15 cellular contexts compared by ENCODE assay signal in the genomic region with DNA sequence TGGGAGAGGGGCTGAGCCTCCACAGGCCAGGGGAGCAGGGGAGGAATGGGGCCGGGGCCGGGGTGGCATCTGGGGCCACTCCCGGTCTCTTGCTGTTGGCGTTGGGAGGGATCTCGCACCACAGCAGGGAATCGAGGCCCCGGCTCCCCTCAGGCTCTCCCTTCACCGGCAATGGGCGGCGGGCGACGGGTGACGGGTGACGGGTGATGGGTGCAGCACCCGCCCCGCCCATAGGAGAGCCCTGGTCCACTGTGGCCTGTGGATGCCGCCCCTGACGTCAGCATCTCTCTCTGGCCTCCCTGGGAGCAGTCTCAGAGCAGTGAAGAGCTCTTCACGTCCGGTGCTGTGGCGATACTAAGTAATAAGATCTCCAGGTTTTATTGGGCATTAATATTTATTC.
DNase-seq lines count a peak whose midpoint lies in the region; ATAC-seq and TF ChIP-seq lines count a peak whose summit lies in the region.
"Had no signal": no experiment of that assay in that cellular context is flagged by ENCODE, and none has a peak within 500 bp of the region (broad histone marks: within the 10 kb centered on the region; RNA-seq: fewer than 3 reads in every experiment).

No MANE protein-coding gene starts in this region.

- peaks cover 13% of the 10 kb centered on the region for H3K36me3 ChIP-seq in right atrium auricular region

- H3K27ac ChIP-seq in right atrium auricular region (peak overlapping the region; percentile 65 to 79), coronary artery (peak overlapping the region; percentile 64 to 94)
- H3K27ac ChIP-seq: C4-2B had no signal

- ATAC-seq in sciatic nerve = peak; percentile 47
- ATAC-seq in HG02571 (IDR thresholded peaks at IDR 0.05; ENCODE audit: unreplicated experiment) = no peak
- ATAC-seq: HepG2 had no signal

- peaks cover 0 to 49% of the 10 kb centered on the region in 2 donors for H3K4me1 ChIP-seq in right atrium auricular region

- no peaks in the 10 kb centered on the region for H3K27me3 ChIP-seq in right atrium auricular region

- no peak overlapping the region for H3K4me3 ChIP-seq in right atrium auricular region
- peak overlapping the region; percentile 32 for H3K4me3 ChIP-seq in coronary artery

- DNase-seq in right atrium auricular region (ENCODE audit: low spot score) (no peak), cardiac septum (ENCODE audit: low spot score) (no peak), coronary artery (ENCODE audit: low spot score) (no peak), sciatic nerve (ENCODE audit: low spot score) (no peak), NCI-H2029 treated with DMSO at 0.1 percent for 48 hours (lab: John Stamatoyannopoulos, UW) (no peak), dedifferentiated amniotic fluid mesenchymal stem cell (ENCODE audit: extremely low spot score) (no peak)
- DNase-seq: DMS 273 treated with DMSO at 0.1 percent for 48 hours, GOT3, KG1, NCI-H146, NCI-H226, NCI-H526 treated with DMSO at 0.1 percent for 48 hours had no signal

- intact Hi-C loops in cardiac septum (cut with DNase I) (no loop called here), sciatic nerve (cut with DNase I) (loop anchor here (5.0 kb wide), 1 partner anchor 1300 kb away; no protein-coding TSS in a partner anchor)

- H3K9me3 ChIP-seq in right atrium auricular region = peaks cover 7 to 19% of the 10 kb centered on the region in 2 donors

- no peak for TF ChIP-seq CTCF in right atrium auricular region (IDR thresholded peaks at IDR 0.05)
- TF ChIP-seq CTCF in coronary artery (IDR thresholded peaks at IDR 0.05) = no peak
